8 cellular contexts compared by ENCODE assay signal in genomic region chr11:57667065-57667714, GRCh38. TPM values are rescaled to one million over a fixed set of nuclear protein-coding genes. Genes with fewer than 3 reads are reported as not detected.
A peak's percentile ranks its signal among the peaks of the same experiment; 100 is the strongest.
DNase-seq lines count a peak whose midpoint lies in the region; ATAC-seq and TF ChIP-seq lines count a peak whose summit lies in the region.

No MANE protein-coding gene starts in this region.

- H3K27ac ChIP-seq in colonic mucosa (peak overlapping the region; percentile 99), layer of hippocampus (ENCODE audit: low read depth, low read length) (peak overlapping the region; percentile 100)

- peak; percentile 83 for DNase-seq in BJ (ENCODE audit: low read depth)
- peak; percentile 84 for DNase-seq in GM19240 (ENCODE audit: insufficient read length, low spot score)
- DNase-seq in NCI-H524 (lab: John Stamatoyannopoulos, UW) = peak; percentile 91 to 96
- peak; percentile 94 for DNase-seq in activated CD4-positive, alpha-beta T cell treated with anti-CD3 and anti-CD28 coated beads for 48 hours
- peak; percentile 95 for DNase-seq in colonic mucosa
- peak; percentile 69 to 85 (median 77) for DNase-seq in stimulated activated CD4-positive, alpha-beta T cell treated with anti-CD3 and anti-CD28 coated beads, Interleukin-1b, Interleukin-23, amount 100 ng/mL, for 24 hours (ENCODE audit: low read depth in 4 of 4, low spot score in 1 of 4)

- intact Hi-C loops in colonic mucosa (cut with DNase I) = no loop called here

- CTCF ChIA-PET in BJ (lab: Yijun Ruan, JAX) = interaction anchor here (0.7 to 3.0 kb wide), 4 partner anchors 9 to 321 kb away, joined by 3 to 8 read pairs (median 4); no protein-coding TSS in a partner anchor

- peaks cover 5% of the 10 kb centered on the region for H3K4me1 ChIP-seq in colonic mucosa

- peak overlapping the region; percentile 83 for H3K4me3 ChIP-seq in BJ (ENCODE audit: low read depth, low read length)
- H3K4me3 ChIP-seq in colonic mucosa = peak overlapping the region; percentile 97

- peak; percentile 56 for ATAC-seq in HG03457 (IDR thresholded peaks at IDR 0.05; ENCODE audit: unreplicated experiment)

- no peaks in the 10 kb centered on the region for H3K27me3 ChIP-seq in BJ (ENCODE audit: control insufficient read depth, insufficient read depth, low read length)
- no peaks in the 10 kb centered on the region for H3K27me3 ChIP-seq in colonic mucosa
- H3K27me3 ChIP-seq in layer of hippocampus (ENCODE audit: control insufficient read depth, insufficient read depth, low read length) = no peaks in the 10 kb centered on the region

- H3K9me3 ChIP-seq in colonic mucosa = no peaks in the 10 kb centered on the region

- POLR2A ChIA-PET in BJ (lab: Charles Lee) = no interaction called here

- TF ChIP-seq CTCF in BJ (IDR thresholded peaks at IDR 0.05; ENCODE audit: insufficient read depth, low read depth, low read length) (no peak), colonic mucosa (IDR thresholded peaks at IDR 0.05) (no peak)

- no peaks in the 10 kb centered on the region for H3K36me3 ChIP-seq in BJ (ENCODE audit: control insufficient read depth, insufficient read depth, low read length)
- H3K36me3 ChIP-seq in colonic mucosa = no peaks in the 10 kb centered on the region

- H3K9ac ChIP-seq in colonic mucosa (ENCODE audit: low read depth in 2 of 2, low read length in 2 of 2) = peak overlapping the region; percentile 48 to 98

RNA-seq across cellular contexts. Expression of gene ZDHHC5, which starts 0.7 kb away (rescaled TPM):
- polyA plus RNA-seq in BJ (2011; rRNA removed) = 61.4 and 76.7 TPM in 2 replicates
- polyA minus RNA-seq in BJ (2011; rRNA and poly(A)+ RNA removed) = 69.2 and 80.3 TPM in 2 replicates
- 10 to 100 TPM; 80.2 to 82.1 TPM for total RNA-seq in colonic mucosa

RNA-seq across cellular contexts. Expression of gene CLP1, which starts 9.6 kb away (rescaled TPM):
- 19.0 and 19.6 TPM in 2 replicates for polyA plus RNA-seq in BJ (2011; rRNA removed)
- 6.2 and 13.7 TPM in 2 replicates for polyA minus RNA-seq in BJ (2011; rRNA and poly(A)+ RNA removed)
- total RNA-seq in colonic mucosa = 10 to 100 TPM; 13.5 to 14.9 TPM

RNA-seq across cellular contexts. Expression of gene YPEL4, which starts 17.5 kb away (rescaled TPM):
- 0.26 TPM in 2 replicates for polyA plus RNA-seq in BJ (2011; rRNA removed)
- 0.28 and 0.31 TPM in 2 replicates for polyA minus RNA-seq in BJ (2011; rRNA and poly(A)+ RNA removed)
- total RNA-seq in colonic mucosa = under 1 TPM; 0.44 to 0.98 TPM

RNA-seq across cellular contexts. Expression of gene MED19, which starts 44.8 kb away (rescaled TPM):
- polyA plus RNA-seq in BJ (2011; rRNA removed) = 25.9 and 28.4 TPM in 2 replicates
- polyA minus RNA-seq in BJ (2011; rRNA and poly(A)+ RNA removed) = 5.3 and 8.1 TPM in 2 replicates
- 10 to 100 TPM; 10.6 to 14.0 TPM for total RNA-seq in colonic mucosa

RNA-seq across cellular contexts. Expression of gene TMX2, which starts 45.2 kb away (rescaled TPM):
- polyA plus RNA-seq in BJ (2011; rRNA removed) = 96.7 and 116 TPM in 2 replicates
- 57.6 and 121 TPM in 2 replicates for polyA minus RNA-seq in BJ (2011; rRNA and poly(A)+ RNA removed)
- total RNA-seq in colonic mucosa = 100 to 1,000 TPM in 1 of 2 donors, 10 to 100 TPM in 1; 92.1 to 145 TPM

Comparison
In these comparisons a context has a peak if more than half of its experiments do, and no peak if none do; other contexts are left out.
1. Peak in every context shown above with its lines: DNase-seq, ATAC-seq, H3K4me3 ChIP-seq and H3K27ac ChIP-seq.